ENCODE assay signal across 25 cellular contexts in the genomic region with DNA sequence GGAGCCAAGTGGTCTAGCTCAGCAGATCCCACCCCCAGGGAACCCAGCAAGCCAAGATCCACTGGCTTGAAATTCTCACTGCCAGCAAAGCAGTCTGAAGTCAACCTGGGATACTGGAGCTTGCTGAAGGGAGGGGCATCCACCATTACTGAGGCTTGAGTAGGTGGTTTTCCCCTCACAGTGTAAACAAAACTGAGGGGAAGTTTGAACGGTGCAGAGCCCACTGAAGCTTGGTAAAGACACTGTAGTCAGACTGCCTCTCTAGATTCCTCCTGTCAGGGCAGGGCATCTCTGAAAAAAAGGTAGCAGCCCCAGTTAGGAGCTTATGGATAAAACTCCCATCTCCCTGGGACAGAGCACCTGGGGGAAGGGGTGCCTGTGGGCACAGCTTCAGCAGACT.
"Had no signal": no experiment of that assay in that cellular context is flagged by ENCODE, and none has a peak within 500 bp of the region (broad histone marks: within the 10 kb centered on the region; RNA-seq: fewer than 3 reads in every experiment).

No MANE protein-coding gene starts in this region.

- H3K36me3 ChIP-seq: MG63, SJCRH30 had no signal

- FAIRE-seq: HepG2 had no signal

- H3K4me3 ChIP-seq: MG63, SJCRH30 had no signal

- H3K27me3 ChIP-seq: MG63, SJCRH30 had no signal

- H3K4me1 ChIP-seq: SJCRH30 had no signal

- ATAC-seq: HepG2, Panc1, PC-3, Right ventricle myocardium inferior, SK-N-SH treated with all-trans-retinoic acid at 6 μM for 48 hours had no signal

- H3K27ac ChIP-seq: SJCRH30 had no signal

- DNase-seq: IMR-90, Karpas-422, KG1, MG63, NCI-H1092, NCI-H1105 treated with DMSO at 0.1 percent for 48 hours, NCI-H1417 treated with DMSO at 0.1 percent for 48 hours, NCI-H146, NCI-H1694 treated with DMSO at 0.1 percent for 48 hours, NCI-H1930, NCI-H2081, NCI-H2171, NCI-H226, NCI-H446, NCI-H510A, NCI-H524 treated with DMSO at 0.1 percent for 48 hours, NCI-H69, NCI-H774, PC-3, SHP77 treated with DMSO at 0.1 percent for 48 hours, SJCRH30 had no signal
